ENCODE assay signal across 8 cellular contexts in genomic region chr1:147389532-147390184, GRCh38.
DNase-seq lines count a peak whose midpoint lies in the region; ATAC-seq and TF ChIP-seq lines count a peak whose summit lies in the region.

No MANE protein-coding gene starts in this region.

- dilution Hi-C loops in IMR-90 (cut with HindIII; ENCODE audit: low sequenced_read_pairs, unreplicated experiment): no loop called here

- H4K5ac ChIP-seq in IMR-90 (ENCODE audit: low read depth, low read length): no peak overlapping the region

- H3F3A ChIP-seq in PC-9 (ENCODE audit: insufficient read depth, low read depth): no peaks in the 10 kb centered on the region

- intact Hi-C loops in IMR-90 (cut with micrococcal nuclease): loop anchor here (2.0 to 5.0 kb wide), 3 partner anchors 117 to 503 kb away; partner anchors contain the start of gene PRKAB2
- intact Hi-C loops in PC-9 (cut with micrococcal nuclease; ENCODE audit: unreplicated experiment): loop anchor here (5.0 kb wide), 1 partner anchor 117 kb away; no protein-coding TSS in a partner anchor
- intact Hi-C loops in lower lobe of right lung (cut with DNase I): no loop called here

- no peak overlapping the region for H3K9ac ChIP-seq in IMR-90 (ENCODE audit: low read depth, low read length)

- no peaks in the 10 kb centered on the region for H3K9me3 Mint-ChIP-seq in activated T-helper 17 cell treated with anti-CD3 and anti-CD28 coated beads, Interleukin-2, amount 50 U/mL, for 72 hours

- ATAC-seq in IMR-90 (ENCODE audit: low read depth): peak; percentile 100
- ATAC-seq in lower lobe of right lung: peak; percentile 61 to 67
- no peak for ATAC-seq in activated T-helper 17 cell treated with anti-CD3 and anti-CD28 coated beads, Interleukin-2, amount 50 U/mL, for 72 hours (replicated peaks)
- no peak for ATAC-seq in HG03025 (IDR thresholded peaks at IDR 0.05; ENCODE audit: low FRiP score, unreplicated experiment)

- no peak overlapping the region for H3K27ac Mint-ChIP-seq in activated T-helper 17 cell treated with anti-CD3 and anti-CD28 coated beads, Interleukin-2, amount 50 U/mL, for 72 hours

- H3K56ac ChIP-seq in IMR-90 (ENCODE audit: extremely low read depth, insufficient read depth, low read length): no peak overlapping the region

- no peaks in the 10 kb centered on the region for H3K36me3 Mint-ChIP-seq in activated T-helper 17 cell treated with anti-CD3 and anti-CD28 coated beads, Interleukin-2, amount 50 U/mL, for 72 hours (ENCODE audit: low read depth)

- peaks cover 6% of the 10 kb centered on the region; the same call in 1 of the 2 replicates for H3K9me2 ChIP-seq in PC-9 (ENCODE audit: insufficient read depth)

- TF ChIP-seq CTCF in IMR-90 (conservative IDR thresholded peaks at IDR 0.05; ENCODE audit: low read depth, low read length) (peak; percentile 74), PC-9 (conservative IDR thresholded peaks at IDR 0.05) (peak; percentile 88), lower lobe of right lung (IDR thresholded peaks at IDR 0.05) (peak; percentile 60)

- H3K36me3 ChIP-seq in IMR-90 (ENCODE audit: control insufficient read depth, insufficient read depth, low read length) (no peaks in the 10 kb centered on the region), PC-9 (ENCODE audit: low read depth) (no peaks in the 10 kb centered on the region), lower lobe of right lung (no peaks in the 10 kb centered on the region)

- H3K4me1 ChIP-seq in IMR-90 (ENCODE audit: control insufficient read depth, insufficient read depth, low read length): no peaks in the 10 kb centered on the region
- H3K4me1 ChIP-seq in PC-9 (replicated peaks; ENCODE audit: insufficient read depth): no peaks in the 10 kb centered on the region
- no peaks in the 10 kb centered on the region for H3K4me1 ChIP-seq in lower lobe of right lung

- no peak overlapping the region for H2AK9ac ChIP-seq in IMR-90 (replicated peaks; ENCODE audit: low read depth, low read length, poor library complexity)

- 50% methylated on average over 1 of the region's 8 CpGs; no CpG with 5 or more reads in 1 of the 2 experiments for WGBS in IMR-90 (ENCODE audit: extremely low coverage in 2 of 2, insufficient read length in 1 of 2), 2 experiments

- no peak overlapping the region for H3K4me3 Mint-ChIP-seq in activated T-helper 17 cell treated with anti-CD3 and anti-CD28 coated beads, Interleukin-2, amount 50 U/mL, for 72 hours

- H3K4ac ChIP-seq in IMR-90 (ENCODE audit: low read depth, low read length): no peak overlapping the region

- H3K14ac ChIP-seq in IMR-90 (replicated peaks; ENCODE audit: low read depth, low read length): no peak overlapping the region

- H3K27ac ChIP-seq in IMR-90 (ENCODE audit: insufficient read depth, low read length): no peak overlapping the region
- no peak overlapping the region for H3K27ac ChIP-seq in PC-9
- H3K27ac ChIP-seq in lower lobe of right lung: no peak overlapping the region

- H2BK15ac ChIP-seq in IMR-90 (ENCODE audit: low read depth, low read length): no peak overlapping the region

- in situ Hi-C loops in IMR-90 (cut with MboI; ENCODE audit: low sequenced_read_pairs): loop anchor here (25.0 kb wide), 1 partner anchor 102 kb away; no protein-coding TSS in a partner anchor

- no peak overlapping the region for H4K91ac ChIP-seq in IMR-90 (ENCODE audit: insufficient read depth, low read depth, low read length)

- TF ChIP-seq RAD21 in IMR-90 (IDR thresholded peaks at IDR 0.05; ENCODE audit: low read length): peak; percentile 82

- H3K23ac ChIP-seq in IMR-90 (ENCODE audit: low read depth, low read length): no peak overlapping the region

- no peaks in the 10 kb centered on the region for H4K20me1 ChIP-seq in IMR-90 (ENCODE audit: insufficient read depth, low read length)
- H4K20me1 ChIP-seq in PC-9 (ENCODE audit: insufficient read depth): no peaks in the 10 kb centered on the region

- H4K8ac ChIP-seq in IMR-90 (ENCODE audit: low read depth in 2 of 2, low read length in 2 of 2): no peak overlapping the region

- BruUV-seq in IMR-90 (replicated peaks; lab: Mats Ljungman, UMichigan): no TSS peak
- no TSS peak for BruUV-seq in PC-9 (replicated peaks; lab: Mats Ljungman, UMichigan)

- H3K27me3 Mint-ChIP-seq in activated T-helper 17 cell treated with anti-CD3 and anti-CD28 coated beads, Interleukin-2, amount 50 U/mL, for 72 hours: peaks cover 14% of the 10 kb centered on the region

- peaks cover 4% of the 10 kb centered on the region for H3K4me1 Mint-ChIP-seq in activated T-helper 17 cell treated with anti-CD3 and anti-CD28 coated beads, Interleukin-2, amount 50 U/mL, for 72 hours

- H3K27me3 ChIP-seq in IMR-90 (ENCODE audit: control insufficient read depth, insufficient read depth, low read length): peaks cover 1% of the 10 kb centered on the region; the same call in 1 of the 2 replicates
- H3K27me3 ChIP-seq in PC-9 (ENCODE audit: insufficient read depth, low read depth): no peaks in the 10 kb centered on the region
- H3K27me3 ChIP-seq in lower lobe of right lung (ENCODE audit: low read depth): peaks cover 8% of the 10 kb centered on the region

- H3K9me3 ChIP-seq in IMR-90 (ENCODE audit: control insufficient read depth, insufficient read depth, low read length) (no peaks in the 10 kb centered on the region), PC-9 (ENCODE audit: insufficient read depth, low read depth) (no peaks in the 10 kb centered on the region), lower lobe of right lung (no peaks in the 10 kb centered on the region)

- no peak overlapping the region for H3K18ac ChIP-seq in IMR-90 (ENCODE audit: low read depth, low read length)

- no peak for TF ChIP-seq POLR2A in IMR-90 (IDR thresholded peaks at IDR 0.05; ENCODE audit: low read depth, low read length)

- H2BK20ac ChIP-seq in IMR-90 (ENCODE audit: low read depth, low read length): no peak overlapping the region

- no peaks in the 10 kb centered on the region for H3K79me2 ChIP-seq in PC-9 (ENCODE audit: low read depth)

- H2BK5ac ChIP-seq in IMR-90 (ENCODE audit: low read depth, low read length, poor library complexity, severe bottlenecking): no peak overlapping the region

- H3K79me1 ChIP-seq in IMR-90 (ENCODE audit: low read depth in 1 of 2, low read length in 2 of 2): no peaks in the 10 kb centered on the region

- H3K4me2 ChIP-seq in IMR-90 (ENCODE audit: low read depth, low read length): no peak overlapping the region
- no peak overlapping the region for H3K4me2 ChIP-seq in PC-9

- no peak overlapping the region for H2BK120ac ChIP-seq in IMR-90 (ENCODE audit: low read depth, low read length)

- no peaks in the 10 kb centered on the region for H3K9me1 ChIP-seq in IMR-90 (ENCODE audit: insufficient read depth, low read length)

- DNase-seq in activated T-cell treated with anti-CD3 and anti-CD28 coated beads, Interleukin-2, amount 50 U/mL, for 1 hour: peak; percentile 19
- DNase-seq in activated T-cell treated with anti-CD3 and anti-CD28 coated beads for 4 hours (no peak), IMR-90 (peak; percentile 58), PC-9 (peak in 1 of 2 experiments; percentile 5), dermis microvascular lymphatic vessel endothelial cell (ENCODE audit: low read depth in 2 of 2) (peak; percentile 47 to 48), lower lobe of right lung (no peak)

- H3K4me3 ChIP-seq in IMR-90 (ENCODE audit: insufficient read depth, low read depth, low read length): no peak overlapping the region
- H3K4me3 ChIP-seq in PC-9: no peak overlapping the region
- H3K4me3 ChIP-seq in lower lobe of right lung: no peak overlapping the region

- CTCF ChIA-PET in IMR-90 (lab: Yijun Ruan, JAX): interaction anchor here (0.9 to 1.6 kb wide), 9 partner anchors 8 to 219 kb away, joined by 3 to 15 read pairs (median 3); no protein-coding TSS in a partner anchor
- CTCF ChIA-PET in PC-9 (lab: Charles Lee): interaction anchor here (0.7 to 2.4 kb wide), 3 partner anchors 13 to 503 kb away, joined by 3 to 11 read pairs (median 3); no protein-coding TSS in a partner anchor

- POLR2A ChIA-PET in IMR-90 (lab: Charles Lee; ENCODE audit: unreplicated experiment) (interaction anchor here (1.3 kb wide), 1 partner anchor 116 kb away, joined by 5 read pairs; no protein-coding TSS in a partner anchor), PC-9 (lab: Charles Lee; ENCODE audit: unreplicated experiment) (no interaction called here)

- no peak overlapping the region for H2AK5ac ChIP-seq in IMR-90 (ENCODE audit: low read depth, low read length)

- peak overlapping the region; percentile 46 for H2AFZ ChIP-seq in IMR-90 (replicated peaks; ENCODE audit: low read length, poor library complexity)
- H2AFZ ChIP-seq in PC-9: no peak overlapping the region

TF ChIP-seq in IMR-90, 13 proteins besides CTCF, POLR2A, EP300 and RAD21:
- TF ChIP-seq SMC3 (IDR thresholded peaks at IDR 0.05; ENCODE audit: low read depth, low read length) (peak; percentile 75), CEBPB (IDR thresholded peaks at IDR 0.05; ENCODE audit: low read depth, low read length) (no peak)

Comparison
In these comparisons a context has a peak if more than half of its experiments do, and no peak if none do; other contexts are left out.
1. DNase-seq: peak in activated T-cell treated with anti-CD3 and anti-CD28 coated beads, Interleukin-2, amount 50 U/mL, for 1 hour (single experiment), IMR-90 (single experiment) and dermis microvascular lymphatic vessel endothelial cell (2 of 2); none in activated T-cell treated with anti-CD3 and anti-CD28 coated beads for 4 hours (single experiment) and lower lobe of right lung (single experiment).
2. ATAC-seq: peak in IMR-90 (single experiment) and lower lobe of right lung (2 of 2); none in activated T-helper 17 cell treated with anti-CD3 and anti-CD28 coated beads, Interleukin-2, amount 50 U/mL, for 72 hours (single experiment) and HG03025 (single experiment).
3. Peak in every context shown above with its lines, with median percentiles within 50 percentile points of each other: CTCF ChIP-seq.